ENCODE assay signal across 8 cellular contexts in the genomic region with DNA sequence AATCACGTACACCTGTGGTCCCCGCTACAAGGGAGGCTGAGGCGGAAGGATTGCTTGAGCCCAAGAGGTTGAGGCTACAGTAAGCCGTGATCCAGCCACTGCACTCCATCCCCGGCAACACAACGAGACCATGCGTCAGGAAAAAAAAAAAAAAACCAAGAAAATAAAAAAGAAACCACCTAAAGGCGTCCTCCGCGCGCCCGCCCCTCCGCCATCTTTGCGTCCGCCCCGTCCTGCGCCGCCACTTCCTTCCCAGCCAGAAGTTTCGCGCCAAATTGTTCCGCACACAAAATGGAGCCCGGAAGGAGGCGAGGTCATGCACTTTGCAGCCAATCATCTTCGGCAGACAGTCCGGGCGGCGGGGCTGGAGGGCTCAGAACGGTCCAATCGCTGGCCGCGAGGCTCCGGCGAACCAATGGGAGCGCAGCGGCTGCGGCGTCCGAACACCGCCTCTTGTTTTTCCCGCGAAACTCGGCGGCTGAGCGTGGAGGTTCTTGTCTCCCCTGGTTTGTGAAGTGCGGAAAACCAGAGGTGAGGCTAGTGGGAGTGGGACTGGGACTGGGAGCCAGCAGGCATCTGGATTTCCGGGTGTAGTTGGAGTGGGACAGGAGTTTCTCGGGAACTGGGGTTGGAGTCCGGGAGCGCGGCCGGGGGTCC. TPM values are rescaled to one million over a fixed set of nuclear protein-coding genes. Genes with fewer than 3 reads are reported as not detected.
DNase-seq lines count a peak whose midpoint lies in the region; ATAC-seq, FAIRE-seq and TF ChIP-seq lines count a peak whose summit lies in the region.

A gene (plus strand): TSS at position 463 of the 657 bp plus-strand sequence. CDS start 299 bp downstream, outside the sequence.

- H3K27me3 ChIP-seq in mammary epithelial cell (ENCODE audit: insufficient read depth, low read length) (no peaks in the 10 kb centered on the region), iPS-20b (ENCODE audit: insufficient read depth, low read length) (no peaks in the 10 kb centered on the region)

- FAIRE-seq in A549 (lab: Jason Lieb, UNC): no peak

- POLR2A ChIA-PET in A549 (lab: Yijun Ruan, JAX): no interaction called here

- TF ChIP-seq CTCF in A549 (IDR thresholded peaks at IDR 0.05) (no peak), VCaP (conservative IDR thresholded peaks at IDR 0.05) (no peak), mammary epithelial cell (conservative IDR thresholded peaks at IDR 0.05 in 1 of 2, IDR thresholded peaks at IDR 0.05 in 1 of 2; ENCODE audit: extremely low read depth in 1 of 2, insufficient read depth in 1 of 2, low read depth in 1 of 2, low read length in 2 of 2) (no peak)

- peak within 1 kb of the TSS; percentile 86 for H3K4me2 ChIP-seq in A549
- peak within 1 kb of the TSS; percentile 100 for H3K4me2 ChIP-seq in mammary epithelial cell (ENCODE audit: insufficient read depth, low read depth, low read length)

- 3% methylated on average over 43 of the region's 51 CpGs for WGBS in A549 (ENCODE audit: missing lambda C conversion rate)
- 1% methylated on average over 38 of the region's 51 CpGs for WGBS in mammary epithelial cell (ENCODE audit: low coverage, missing lambda C conversion rate)

- dilution Hi-C loops in mammary epithelial cell (cut with HindIII; ENCODE audit: low sequenced_read_pairs): loop anchor here (10.0 kb wide), 2 partner anchors 95 to 185 kb away; no protein-coding TSS in a partner anchor

- no peaks in the 10 kb centered on the region for H4K20me1 ChIP-seq in mammary epithelial cell (ENCODE audit: insufficient read depth, low read length)

- ATAC-seq in A549 (peak; percentile 80 to 88), GM18867 (IDR thresholded peaks at IDR 0.05; ENCODE audit: unreplicated experiment) (peak; percentile 90), HG03103 (IDR thresholded peaks at IDR 0.05; ENCODE audit: low read depth, unreplicated experiment) (peak; percentile 96)

- in situ Hi-C loops in mammary epithelial cell (cut with MboI; ENCODE audit: low sequenced_read_pairs in 2 of 2): no loop called here

- no peak for TF ChIP-seq RAD21 in A549 (conservative IDR thresholded peaks at IDR 0.05 in 1 of 2, IDR thresholded peaks at IDR 0.05 in 1 of 2)

- peak within 1 kb of the TSS; percentile 97 for H2AFZ ChIP-seq in mammary epithelial cell (ENCODE audit: low read depth, low read length)

- intact Hi-C loops in mammary epithelial cell (cut with micrococcal nuclease): loop anchor here (2.0 kb wide), 1 partner anchor 19 kb away; a partner anchor contains a TSS

- H3K9ac ChIP-seq in mammary epithelial cell (ENCODE audit: insufficient read depth, low read length): peak within 1 kb of the TSS; percentile 91
- peak within 1 kb of the TSS; percentile 98 for H3K9ac ChIP-seq in iPS-20b (ENCODE audit: low read depth, low read length)

- peaks cover 30% of the 10 kb centered on the region for H3K79me2 ChIP-seq in mammary epithelial cell (ENCODE audit: insufficient read depth, low read length)

- peak within 1 kb of the TSS; percentile 77 for H3K4me3 ChIP-seq in A549
- H3K4me3 ChIP-seq in mammary epithelial cell (replicated peaks in 1 of 3; ENCODE audit: insufficient read depth in 1 of 3, low read depth in 2 of 3, low read length in 3 of 3): peak within 1 kb of the TSS; percentile 87 to 97 (median 89)
- peak within 1 kb of the TSS; percentile 92 for H3K4me3 ChIP-seq in iPS-20b (ENCODE audit: low read length)
- H3K4me3 ChIP-seq in skin epidermis: peak within 1 kb of the TSS; percentile 79 to 93 (median 85)

- peak; percentile 94 to 96 for DNase-seq in A549 (ENCODE audit: low read depth in 1 of 2, low spot score in 1 of 2)
- peak; percentile 89 for DNase-seq in NCI-H2196 (lab: John Stamatoyannopoulos, UW; ENCODE audit: unreplicated experiment)
- DNase-seq in mammary epithelial cell: peak; percentile 97

- H3K27ac ChIP-seq in A549 (peak within 1 kb of the TSS; percentile 84 to 95), VCaP (peak within 1 kb of the TSS; percentile 82), mammary epithelial cell (ENCODE audit: insufficient read depth, low read depth, low read length) (peak within 1 kb of the TSS; percentile 78), iPS-20b (ENCODE audit: low read length) (peak within 1 kb of the TSS; percentile 96), skin epidermis (peak within 1 kb of the TSS; percentile 21 to 91 (median 80))

- H3K9me3 ChIP-seq in A549 (no peaks in the 10 kb centered on the region), mammary epithelial cell (replicated peaks; ENCODE audit: insufficient read depth, low read length) (no peaks in the 10 kb centered on the region), iPS-20b (ENCODE audit: insufficient read depth, low read depth, low read length) (no peaks in the 10 kb centered on the region)

- H3K36me3 ChIP-seq in mammary epithelial cell (ENCODE audit: insufficient read depth, low read length) (peaks cover 6% of the 10 kb centered on the region), iPS-20b (ENCODE audit: insufficient read depth, low read depth, low read length) (peaks cover 39% of the 10 kb centered on the region)

- peaks cover 60% of the 10 kb centered on the region for H3K4me1 ChIP-seq in A549
- H3K4me1 ChIP-seq in mammary epithelial cell (ENCODE audit: insufficient read depth, low read length): peaks cover 10% of the 10 kb centered on the region
- peaks cover 20% of the 10 kb centered on the region for H3K4me1 ChIP-seq in iPS-20b (ENCODE audit: insufficient read depth, low read length)

- no peak for TF ChIP-seq EP300 in A549 (IDR thresholded peaks at IDR 0.05)

- no TSS peak for BruUV-seq in mammary epithelial cell (replicated peaks; lab: Mats Ljungman, UMichigan)

- TF ChIP-seq POLR2A in A549 (IDR thresholded peaks at IDR 0.05; ENCODE audit: low read length): no peak

- CTCF ChIA-PET in A549 (lab: Yijun Ruan, JAX): no interaction called here
- CTCF ChIA-PET in mammary epithelial cell (lab: Charles Lee; ENCODE audit: low non-redundant PET): no interaction called here

TF ChIP-seq in A549, 52 proteins besides CTCF, POLR2A, EP300 and RAD21:
- TF ChIP-seq GATA3 (IDR thresholded peaks at IDR 0.05; ENCODE audit: borderline replicate concordance) (peak; percentile 20; the same call in 1 of the 2 replicates), POLR2AphosphoS2 (conservative IDR thresholded peaks at IDR 0.05; ENCODE audit: low read length) (no peak), FOSL2 (IDR thresholded peaks at IDR 0.05) (no peak), FOSL2 (CRISPR knock-in tag; IDR thresholded peaks at IDR 0.05) (no peak), CHD2 (IDR thresholded peaks at IDR 0.05; ENCODE audit: low read length, partially characterized antibody) (no peak), SREBF2 (IDR thresholded peaks at IDR 0.05) (no peak), RARB (CRISPR knock-in tag; IDR thresholded peaks at IDR 0.05) (no peak), JUN (IDR thresholded peaks at IDR 0.05) (peak in 1 of 2 experiments; percentile 28; a peak in 1 of 5 replicates)
- TF ChIP-seq, protein P1, sequence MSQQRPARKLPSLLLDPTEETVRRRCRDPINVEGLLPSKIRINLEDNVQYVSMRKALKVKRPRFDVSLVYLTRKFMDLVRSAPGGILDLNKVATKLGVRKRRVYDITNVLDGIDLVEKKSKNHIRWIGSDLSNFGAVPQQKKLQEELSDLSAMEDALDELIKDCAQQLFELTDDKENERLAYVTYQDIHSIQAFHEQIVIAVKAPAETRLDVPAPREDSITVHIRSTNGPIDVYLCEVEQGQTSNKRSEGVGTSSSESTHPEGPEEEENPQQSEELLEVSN (IDR thresholded peaks at IDR 0.05; ENCODE audit: borderline replicate concordance, low read depth): peak; percentile 79
- TF ChIP-seq, protein P2, sequence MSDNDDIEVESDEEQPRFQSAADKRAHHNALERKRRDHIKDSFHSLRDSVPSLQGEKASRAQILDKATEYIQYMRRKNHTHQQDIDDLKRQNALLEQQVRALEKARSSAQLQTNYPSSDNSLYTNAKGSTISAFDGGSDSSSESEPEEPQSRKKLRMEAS (IDR thresholded peaks at IDR 0.05): peak; percentile 74

RNA-seq across cellular contexts. Expression of the gene that starts here (rescaled TPM):
- polyA plus RNA-seq in A549 (2011; rRNA removed) (44.5 and 50.2 TPM in 2 replicates), A549 (2017; fragmentation: RNase III; extraction: RNeasy Plus Mini Kit Qiagen cat#74134 plus additional on column Dnase treatment) (94.4 to 99.1 TPM (median 98.1 TPM) in 3 replicates), mammary epithelial cell (91.1 TPM)
- polyA plus RNA-seq in A549 (2012; cell fraction: cytosol; rRNA removed): 111 and 131 TPM in 2 replicates
- polyA plus RNA-seq in A549 (2012; cell fraction: nucleus; rRNA removed): 252 and 280 TPM in 2 replicates
- 92.2 and 97.7 TPM in 2 replicates for polyA minus RNA-seq in A549 (2011; rRNA and poly(A)+ RNA removed)
- 10 to 100 TPM; 12.0 to 72.5 TPM for total RNA-seq in mammary epithelial cell
- polyA minus RNA-seq in mammary epithelial cell: 92.6 TPM

Comparison
In these comparisons a context has a peak if more than half of its experiments do, and no peak if none do; other contexts are left out.
1. Peak in every context shown above with its lines: DNase-seq, ATAC-seq, H3K4me3 ChIP-seq and H3K27ac ChIP-seq.